ENCODE assay signal across 8 cellular contexts in the genomic region with DNA sequence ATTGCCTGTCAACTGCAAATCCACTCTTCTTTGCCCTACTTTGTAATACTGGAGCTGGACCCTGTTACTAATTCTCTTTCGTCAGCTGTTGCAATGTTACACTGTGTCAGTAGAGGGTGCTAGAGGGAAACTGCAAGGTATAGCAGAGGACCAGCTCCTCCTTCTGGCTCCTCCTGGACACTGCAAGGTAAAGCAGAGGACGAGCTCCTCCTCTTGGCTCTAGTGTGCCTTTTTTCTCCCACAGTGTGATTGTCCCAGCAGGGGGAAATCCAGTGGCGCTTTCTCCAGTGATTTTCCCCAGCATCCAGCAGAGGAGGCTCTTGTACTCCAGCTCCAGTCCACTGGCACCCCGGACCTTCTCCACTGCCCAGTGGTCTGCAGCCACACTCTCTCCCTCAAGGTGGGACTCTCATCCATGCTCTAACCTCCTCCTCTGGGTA.
DNase-seq lines count a peak whose midpoint lies in the region; ATAC-seq and TF ChIP-seq lines count a peak whose summit lies in the region.

No MANE protein-coding gene starts in this region.

- H4K20me1 ChIP-seq in OCI-LY3 (ENCODE audit: insufficient read depth, low read length) = no peaks in the 10 kb centered on the region

- DNase-seq in DMS79 treated with DMSO at 0.1 percent for 48 hours (lab: John Stamatoyannopoulos, UW) (peak; percentile 71), esophagus muscularis mucosa (ENCODE audit: extremely low spot score) (peak; percentile 93), natural killer cell (peak; percentile 73)
- DNase-seq in Jurkat, Clone E6-1 (ENCODE audit: low read depth, low spot score) = peak; percentile 76
- peak; percentile 78 for DNase-seq in activated CD8-positive, alpha-beta memory T cell treated with anti-CD3 and anti-CD28 coated beads, Interleukin-2, amount 50 U/mL, for 48 hours
- peak; percentile 60 to 88 (median 80) for DNase-seq in stimulated activated naive CD4-positive, alpha-beta T cell (lab: John Stamatoyannopoulos, UW)

- H3K27me3 ChIP-seq in OCI-LY3 (ENCODE audit: low read depth, low read length) (no peaks in the 10 kb centered on the region), esophagus muscularis mucosa (no peaks in the 10 kb centered on the region)

- H3K4me3 ChIP-seq in Jurkat, Clone E6-1 (ENCODE audit: low read length) = no peak overlapping the region
- no peak overlapping the region for H3K4me3 ChIP-seq in OCI-LY3 (ENCODE audit: low read length)
- no peak overlapping the region for H3K4me3 ChIP-seq in esophagus muscularis mucosa

- H3K36me3 ChIP-seq in OCI-LY3 (replicated peaks; ENCODE audit: low read depth, low read length) (no peaks in the 10 kb centered on the region), esophagus muscularis mucosa (no peaks in the 10 kb centered on the region)

- H3K27ac Mint-ChIP-seq in natural killer cell = no peak overlapping the region

- TF ChIP-seq CTCF in OCI-LY3 (IDR thresholded peaks at IDR 0.05; ENCODE audit: low read depth, low read length) (peak; percentile 98), esophagus muscularis mucosa (IDR thresholded peaks at IDR 0.05) (peak in 2 of 3 experiments; percentile 97 to 99), natural killer cell (IDR thresholded peaks at IDR 0.05) (peak; percentile 100)

- TF ChIP-seq POLR2A in esophagus muscularis mucosa (IDR thresholded peaks at IDR 0.05; ENCODE audit: low read depth) = no peak

- H3K4me2 ChIP-seq in OCI-LY3 (ENCODE audit: low read length) = peak overlapping the region; percentile 36

- intact Hi-C loops in esophagus muscularis mucosa (cut with DNase I) = loop anchor here (2.0 to 10.0 kb wide), 2 partner anchors 503 to 813 kb away; no protein-coding TSS in a partner anchor
- intact Hi-C loops in natural killer cell (cut with micrococcal nuclease) = loop anchor here (1.0 kb wide), 3 partner anchors 503 to 621 kb away; no protein-coding TSS in a partner anchor

- no peak overlapping the region for H3K9ac ChIP-seq in OCI-LY3 (ENCODE audit: low read length)

- H3K4me1 Mint-ChIP-seq in natural killer cell = peaks cover 10 to 23% of the 10 kb centered on the region in 2 donors

- H3K9me3 ChIP-seq in OCI-LY3 (ENCODE audit: insufficient read depth, low read length) = no peaks in the 10 kb centered on the region
- H3K9me3 ChIP-seq in esophagus muscularis mucosa = no peaks in the 10 kb centered on the region

- peak; percentile 77 for ATAC-seq in GM21723 (IDR thresholded peaks at IDR 0.05; ENCODE audit: unreplicated experiment)
- ATAC-seq in natural killer cell = peak; percentile 93 to 97 (median 96)

- no peaks in the 10 kb centered on the region for H3K9me3 Mint-ChIP-seq in natural killer cell

- 28% methylated on average over 4 of the region's 4 CpGs for WGBS in esophagus muscularis mucosa

- H3K79me2 ChIP-seq in OCI-LY3 (ENCODE audit: low read length) = no peaks in the 10 kb centered on the region

- no peak for TF ChIP-seq EP300 in esophagus muscularis mucosa (IDR thresholded peaks at IDR 0.05)

- H3K27ac ChIP-seq in OCI-LY3 (ENCODE audit: low read length) (no peak overlapping the region), esophagus muscularis mucosa (replicated peaks in 1 of 4) (no peak overlapping the region)

- peak overlapping the region; percentile 10; the same call in 1 of the 2 replicates for H2AFZ ChIP-seq in OCI-LY3 (ENCODE audit: low read depth, low read length)

- no peak overlapping the region for H3K4me3 Mint-ChIP-seq in natural killer cell

- H3K4me1 ChIP-seq in OCI-LY3 (ENCODE audit: low read length) (peaks cover 16% of the 10 kb centered on the region), esophagus muscularis mucosa (peaks cover 3 to 29% (median 20%) of the 10 kb centered on the region in 4 donors)

- H3K36me3 Mint-ChIP-seq in natural killer cell = no peaks in the 10 kb centered on the region

- no peaks in the 10 kb centered on the region for H3K27me3 Mint-ChIP-seq in natural killer cell (ENCODE audit: low read depth in 2 of 2)
